ENCODE assay signal across 8 cellular contexts in the genomic region with DNA sequence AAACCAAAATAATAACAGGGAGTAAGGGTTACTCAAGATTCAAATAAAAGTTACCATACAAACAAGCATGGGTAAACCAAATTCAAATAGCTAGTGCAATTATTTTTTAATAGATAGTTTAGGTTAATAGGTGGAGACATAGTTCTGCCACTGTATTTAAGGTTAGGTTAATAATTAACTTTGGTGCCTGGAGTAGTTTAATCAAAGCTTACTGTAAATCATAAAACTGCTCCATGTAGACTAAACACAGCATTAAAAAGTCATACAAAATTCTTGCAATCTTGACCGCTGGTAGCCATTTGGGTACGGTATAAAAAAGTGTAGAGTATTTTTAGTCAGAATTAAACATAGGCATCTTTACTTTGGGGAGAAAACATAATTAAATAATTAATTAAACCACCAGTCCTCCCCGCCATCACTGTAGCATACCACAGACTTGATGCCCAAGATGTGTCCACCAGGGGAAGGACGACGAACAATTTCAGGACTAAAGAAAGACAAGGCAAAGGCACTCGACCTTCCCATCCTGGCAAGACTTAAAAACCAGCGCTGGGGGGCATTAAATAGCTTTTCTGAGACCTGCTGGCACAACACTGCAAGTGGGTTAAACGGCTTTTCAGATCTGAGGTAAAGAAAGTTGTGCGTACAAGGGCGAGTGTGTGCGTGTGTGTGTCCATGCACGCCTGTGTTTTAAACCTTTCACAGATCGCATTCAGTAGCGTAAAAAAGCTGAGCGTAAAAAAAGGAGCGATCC. TPM values are rescaled to one million over a fixed set of nuclear protein-coding genes. Genes with fewer than 3 reads are reported as not detected.
A peak's percentile ranks its signal among the peaks of the same experiment; 100 is the strongest.
DNase-seq lines count a peak whose midpoint lies in the region; ATAC-seq and TF ChIP-seq lines count a peak whose summit lies in the region.

No MANE protein-coding gene starts in this region.

- H3K27me3 Mint-ChIP-seq in activated T-helper 17 cell treated with anti-CD3 and anti-CD28 coated beads, Interleukin-2, amount 50 U/mL, for 72 hours, result peaks cover 63% of the 10 kb centered on the region

- no peaks in the 10 kb centered on the region for H3K9me3 Mint-ChIP-seq in activated T-helper 17 cell treated with anti-CD3 and anti-CD28 coated beads, Interleukin-2, amount 50 U/mL, for 72 hours

- H3K4me3 Mint-ChIP-seq in activated T-helper 17 cell treated with anti-CD3 and anti-CD28 coated beads, Interleukin-2, amount 50 U/mL, for 72 hours, result no peak overlapping the region

- no peak overlapping the region for H3K27ac Mint-ChIP-seq in activated T-helper 17 cell treated with anti-CD3 and anti-CD28 coated beads, Interleukin-2, amount 50 U/mL, for 72 hours

- no peaks in the 10 kb centered on the region for H3K9me3 ChIP-seq in heart left ventricle
- no peaks in the 10 kb centered on the region for H3K9me3 ChIP-seq in mucosa of stomach (ENCODE audit: control insufficient read depth, low read length)
- no peaks in the 10 kb centered on the region for H3K9me3 ChIP-seq in uterus

- DNase-seq in heart left ventricle, result no peak
- no peak for DNase-seq in left cardiac atrium
- DNase-seq in dorsolateral prefrontal cortex, result no peak
- no peak for DNase-seq in uterus
- DNase-seq in medulla oblongata (ENCODE audit: extremely low spot score), result no peak
- no peak for DNase-seq in SHP77 treated with DMSO at 0.1 percent for 48 hours (lab: John Stamatoyannopoulos, UW)

- H3K27ac ChIP-seq in heart left ventricle (peak overlapping the region in 8 of 12 donors; percentile 20 to 85 (median 80)), dorsolateral prefrontal cortex (peak overlapping the region in 56 of 59 donors; percentile 10 to 93 (median 87)), uterus (peak overlapping the region in 1 of 2 donors; percentile 83)

- H3K4me1 Mint-ChIP-seq in activated T-helper 17 cell treated with anti-CD3 and anti-CD28 coated beads, Interleukin-2, amount 50 U/mL, for 72 hours, result peaks cover 7% of the 10 kb centered on the region

- H3K27me3 ChIP-seq in heart left ventricle (peaks cover 0 to 69% (median 6%) of the 10 kb centered on the region in 9 donors), dorsolateral prefrontal cortex (peaks cover 0 to 22% (median 0%) of the 10 kb centered on the region in 45 donors), mucosa of stomach (ENCODE audit: control insufficient read depth, insufficient read depth, low read length) (peaks cover 56% of the 10 kb centered on the region), uterus (no peaks in the 10 kb centered on the region)

- H3K4me3 ChIP-seq in heart left ventricle (peak overlapping the region; percentile 42 to 84 (median 68)), dorsolateral prefrontal cortex (peak overlapping the region; percentile 65 to 91 (median 79)), mucosa of stomach (ENCODE audit: low read length) (peak overlapping the region; percentile 44), uterus (peak overlapping the region; percentile 49 to 54)

- H3K36me3 Mint-ChIP-seq in activated T-helper 17 cell treated with anti-CD3 and anti-CD28 coated beads, Interleukin-2, amount 50 U/mL, for 72 hours (ENCODE audit: low read depth), result peaks cover 5% of the 10 kb centered on the region

- peak overlapping the region; percentile 12 for H3K9ac ChIP-seq in mucosa of stomach (ENCODE audit: low read length)

- intact Hi-C loops in heart left ventricle (cut with DNase I) (loop anchor here in 8 of 10 donors (2.0 to 10.0 kb wide), 6 partner anchors 169 to 437 kb away; no protein-coding TSS in a partner anchor), left cardiac atrium (cut with DNase I) (loop anchor here in 1 of 2 donors (10.0 kb wide), 1 partner anchor 373 kb away; no protein-coding TSS in a partner anchor), dorsolateral prefrontal cortex (cut with DNase I) (loop anchor here (2.0 to 10.0 kb wide), 5 partner anchors 69 to 435 kb away; no protein-coding TSS in a partner anchor), uterus (cut with DNase I; ENCODE audit: low total_unique reads) (no loop called here)

- H3K36me3 ChIP-seq in heart left ventricle, result no peaks in the 10 kb centered on the region
- H3K36me3 ChIP-seq in mucosa of stomach (ENCODE audit: control insufficient read depth, insufficient read depth, low read length), result no peaks in the 10 kb centered on the region
- no peaks in the 10 kb centered on the region for H3K36me3 ChIP-seq in uterus

- TF ChIP-seq POLR2A in heart left ventricle (IDR thresholded peaks at IDR 0.05), result no peak
- no peak for TF ChIP-seq POLR2A in uterus (IDR thresholded peaks at IDR 0.05)

- no peak for TF ChIP-seq CTCF in heart left ventricle (IDR thresholded peaks at IDR 0.05)
- peak in 26 of 56 donors; percentile 3 to 42 (median 22) for TF ChIP-seq CTCF in dorsolateral prefrontal cortex (IDR thresholded peaks at IDR 0.05 in 54 of 56, conservative IDR thresholded peaks at IDR 0.05 in 2 of 56; ENCODE audit: low read depth in 1 of 56, partially characterized antibody in 56 of 56)
- no peak for TF ChIP-seq CTCF in uterus (IDR thresholded peaks at IDR 0.05)

- H3K4me1 ChIP-seq in heart left ventricle (peaks cover 0 to 43% (median 24%) of the 10 kb centered on the region in 12 donors), mucosa of stomach (ENCODE audit: control insufficient read depth, insufficient read depth, low read length) (peaks cover 46% of the 10 kb centered on the region), uterus (no peaks in the 10 kb centered on the region)

- ATAC-seq in heart left ventricle, result no peak
- no peak for ATAC-seq in left cardiac atrium
- ATAC-seq in activated T-helper 17 cell treated with anti-CD3 and anti-CD28 coated beads, Interleukin-2, amount 50 U/mL, for 72 hours (replicated peaks), result no peak

- 39 to 51% (median 43%) methylated on average over 16 of the region's 16 CpGs for WGBS in heart left ventricle, 4 donors

RNA-seq across cellular contexts. Expression of a gene that starts 2.9 kb away (rescaled TPM):
- total RNA-seq in heart left ventricle (10 to 100 TPM in 1 of 9 donors, 1 to 10 TPM in 8; 4.2 to 12.7 (median 7.2) TPM), left cardiac atrium (1 to 10 TPM; 3.8 to 5.7 TPM), dorsolateral prefrontal cortex (100 to 1,000 TPM in 20 of 120 experiments, 10 to 100 TPM in 100; 32.1 to 205 (median 70.3) TPM), uterus (100 to 1,000 TPM in 1 of 4 donors, 10 to 100 TPM in 3; 22.4 to 118 (median 48.7) TPM)
- 1 to 10 TPM; 2.2 to 2.9 TPM for polyA plus RNA-seq in heart left ventricle
- total RNA-seq in activated T-helper 17 cell treated with anti-CD3 and anti-CD28 coated beads, Interleukin-2, amount 50 U/mL, for 72 hours, result under 1 TPM in 1 of 2 donors, not detected in 1; 0.50 TPM
